ENCODE assay signal across 17 cellular contexts in genomic region chr1:163398980-163399379, GRCh38.
DNase-seq lines count a peak whose midpoint lies in the region; ATAC-seq, FAIRE-seq and TF ChIP-seq lines count a peak whose summit lies in the region.
"Had no signal": no experiment of that assay in that cellular context is flagged by ENCODE, and none has a peak within 500 bp of the region (broad histone marks: within the 10 kb centered on the region; RNA-seq: fewer than 3 reads in every experiment).

No MANE protein-coding gene starts in this region.

- H3K79me2 ChIP-seq in astrocyte (ENCODE audit: insufficient read depth, low read length), result no peaks in the 10 kb centered on the region

- H3K4me3 ChIP-seq in HUES6 (ENCODE audit: low read depth, low read length), result no peak overlapping the region
- H3K4me3 ChIP-seq in astrocyte (ENCODE audit: insufficient read depth, low read depth, low read length), result no peak overlapping the region
- no peak overlapping the region for H3K4me3 ChIP-seq in endodermal cell (ENCODE audit: low read length)
- no peak overlapping the region for H3K4me3 ChIP-seq in neuronal stem cell (ENCODE audit: low read length in 2 of 2)
- H3K4me3 ChIP-seq: GM23248 had no signal

- H3K27ac ChIP-seq in HUES6 (ENCODE audit: low read depth, low read length) (peak overlapping the region; percentile 83; the same call in 1 of the 2 replicates), astrocyte (ENCODE audit: low read depth, low read length) (no peak overlapping the region), endodermal cell (ENCODE audit: low read depth, low read length) (peak overlapping the region; percentile 93), neuronal stem cell (replicated peaks; ENCODE audit: low read length) (no peak overlapping the region)
- H3K27ac ChIP-seq: C4-2B, GM23248 had no signal

- H3K18ac ChIP-seq in neuronal stem cell (ENCODE audit: low read length), result peak overlapping the region; percentile 42

- no peak overlapping the region for H2BK5ac ChIP-seq in neuronal stem cell (ENCODE audit: low read length)

- H3K4ac ChIP-seq in neuronal stem cell (ENCODE audit: low read length), result no peak overlapping the region

- no peaks in the 10 kb centered on the region for H4K20me1 ChIP-seq in astrocyte (ENCODE audit: insufficient read depth, low read length)

- H3K27me3 ChIP-seq in HUES6 (ENCODE audit: control insufficient read depth, insufficient read depth, low read length) (no peaks in the 10 kb centered on the region), astrocyte (ENCODE audit: insufficient read depth, low read length) (no peaks in the 10 kb centered on the region), endodermal cell (ENCODE audit: control insufficient read depth, insufficient read depth, low read length, poor library complexity, severe bottlenecking) (no peaks in the 10 kb centered on the region), neuronal stem cell (ENCODE audit: control insufficient read depth in 3 of 3, insufficient read depth in 3 of 3, low read depth in 1 of 3, low read length in 3 of 3) (peaks cover 0 to 7% (median 0%) of the 10 kb centered on the region in 3 experiments)

- no peak overlapping the region for H4K91ac ChIP-seq in neuronal stem cell (ENCODE audit: low read depth, low read length, poor library complexity)

- no peaks in the 10 kb centered on the region for H3K4me1 Mint-ChIP-seq in astrocyte (ENCODE audit: low read depth, unreplicated experiment)
- peaks cover 6% of the 10 kb centered on the region for H3K4me1 Mint-ChIP-seq in endodermal cell
- H3K4me1 Mint-ChIP-seq: CD4-positive, alpha-beta memory T cell had no signal

- H3K9ac ChIP-seq in HUES6 (ENCODE audit: low read length), result no peak overlapping the region
- no peak overlapping the region for H3K9ac ChIP-seq in astrocyte (ENCODE audit: low read length)
- H3K9ac ChIP-seq in endodermal cell (ENCODE audit: extremely low read depth, low read length, poor library complexity, severe bottlenecking), result no peak overlapping the region
- no peak overlapping the region for H3K9ac ChIP-seq in neuronal stem cell (ENCODE audit: low read depth, low read length, poor library complexity)
- H3K9ac ChIP-seq: GM23248 had no signal

- no peak for TF ChIP-seq CTCF in astrocyte (IDR thresholded peaks at IDR 0.05; ENCODE audit: insufficient read depth, low read depth, low read length)
- no peak for TF ChIP-seq CTCF in endodermal cell (conservative IDR thresholded peaks at IDR 0.05)

- peaks cover 24% of the 10 kb centered on the region for H3K4me1 ChIP-seq in HUES6 (ENCODE audit: control insufficient read depth, insufficient read depth, low read length)
- H3K4me1 ChIP-seq in astrocyte (ENCODE audit: insufficient read depth, low read length), result no peaks in the 10 kb centered on the region
- no peaks in the 10 kb centered on the region for H3K4me1 ChIP-seq in endodermal cell (ENCODE audit: control insufficient read depth, insufficient read depth, low read length)
- H3K4me1 ChIP-seq in neuronal stem cell (ENCODE audit: control insufficient read depth in 2 of 2, insufficient read depth in 1 of 2, low read depth in 1 of 2, low read length in 2 of 2), result peaks cover 0 to 6% of the 10 kb centered on the region in 2 donors
- H3K4me1 ChIP-seq: BE2C had no signal

- no peak overlapping the region for H3K23ac ChIP-seq in neuronal stem cell (ENCODE audit: low read depth, low read length, poor library complexity)

- no peaks in the 10 kb centered on the region for H3K36me3 ChIP-seq in HUES6 (ENCODE audit: control insufficient read depth, insufficient read depth, low read length)
- no peaks in the 10 kb centered on the region for H3K36me3 ChIP-seq in astrocyte (ENCODE audit: insufficient read depth, low read length)
- H3K36me3 ChIP-seq in endodermal cell (ENCODE audit: control insufficient read depth, insufficient read depth, low read length), result no peaks in the 10 kb centered on the region
- no peaks in the 10 kb centered on the region for H3K36me3 ChIP-seq in neuronal stem cell (replicated peaks in 1 of 2; ENCODE audit: control insufficient read depth in 2 of 2, insufficient read depth in 2 of 2, low read length in 2 of 2)
- H3K36me3 ChIP-seq: BE2C had no signal

- no peak overlapping the region for H2BK15ac ChIP-seq in neuronal stem cell (ENCODE audit: low read length)

- H2AFZ ChIP-seq in astrocyte (ENCODE audit: low read depth, low read length) (no peak overlapping the region), neuronal stem cell (ENCODE audit: low read length) (no peak overlapping the region)
- H2AFZ ChIP-seq: GM23248 had no signal

- H2AK5ac ChIP-seq in neuronal stem cell (ENCODE audit: low read depth, low read length), result no peak overlapping the region

- H3K9me3 ChIP-seq in HUES6 (ENCODE audit: control insufficient read depth, insufficient read depth, low read depth, low read length), result no peaks in the 10 kb centered on the region
- H3K9me3 ChIP-seq in astrocyte (ENCODE audit: insufficient read depth, low read depth, low read length), result no peaks in the 10 kb centered on the region
- H3K9me3 ChIP-seq in endodermal cell (ENCODE audit: control insufficient read depth, low read length), result no peaks in the 10 kb centered on the region
- no peaks in the 10 kb centered on the region for H3K9me3 ChIP-seq in neuronal stem cell (replicated peaks in 1 of 2; ENCODE audit: control insufficient read depth in 2 of 2, insufficient read depth in 1 of 2, low read depth in 1 of 2, low read length in 2 of 2)
- H3K9me3 ChIP-seq: BE2C had no signal

- H3K36me3 Mint-ChIP-seq in astrocyte (ENCODE audit: low read depth, unreplicated experiment), result no peaks in the 10 kb centered on the region
- H3K36me3 Mint-ChIP-seq in endodermal cell (ENCODE audit: low read depth), result no peaks in the 10 kb centered on the region
- H3K36me3 Mint-ChIP-seq: CD4-positive, alpha-beta memory T cell had no signal

- H2BK120ac ChIP-seq in neuronal stem cell (ENCODE audit: low read depth, low read length), result no peak overlapping the region

- H3K14ac ChIP-seq in neuronal stem cell (ENCODE audit: low read length), result no peak overlapping the region

- H3K4me3 Mint-ChIP-seq in astrocyte (ENCODE audit: unreplicated experiment), result no peak overlapping the region
- H3K4me3 Mint-ChIP-seq in endodermal cell, result no peak overlapping the region
- H3K4me3 Mint-ChIP-seq: CD4-positive, alpha-beta memory T cell had no signal

- H2BK12ac ChIP-seq in neuronal stem cell (ENCODE audit: low read length), result no peak overlapping the region

- H3K9me3 Mint-ChIP-seq in astrocyte (ENCODE audit: unreplicated experiment) (no peaks in the 10 kb centered on the region), endodermal cell (no peaks in the 10 kb centered on the region)
- H3K9me3 Mint-ChIP-seq: H9 had no signal

- ATAC-seq in GM19467 (IDR thresholded peaks at IDR 0.05; ENCODE audit: unreplicated experiment) (no peak), GM21786 (IDR thresholded peaks at IDR 0.05; ENCODE audit: unreplicated experiment) (no peak)
- ATAC-seq: HepG2 had no signal

- H4K8ac ChIP-seq in neuronal stem cell (ENCODE audit: low read depth, low read length), result no peak overlapping the region

- H3K27ac Mint-ChIP-seq in astrocyte (ENCODE audit: unreplicated experiment) (peak overlapping the region; percentile 15), endodermal cell (no peak overlapping the region)

- DNase-seq in astrocyte (ENCODE audit: low read depth), result no peak
- DNase-seq in endodermal cell, result no peak
- DNase-seq in neuronal stem cell (ENCODE audit: low spot score), result no peak
- no peak for DNase-seq in NCI-H446 (lab: John Stamatoyannopoulos, UW)
- DNase-seq: BE2C; CD4-positive, alpha-beta memory T cell; DND-41; GDM1; GM23248; H9 had no signal

- FAIRE-seq in astrocyte (lab: Jason Lieb, UNC), result no peak
- FAIRE-seq: A204.1, GM12892, HepG2 had no signal

- H3K27me3 Mint-ChIP-seq in astrocyte (ENCODE audit: low read depth, unreplicated experiment), result peaks cover 12% of the 10 kb centered on the region
- peaks cover 2% of the 10 kb centered on the region for H3K27me3 Mint-ChIP-seq in endodermal cell (ENCODE audit: insufficient read depth)

- WGBS in endodermal cell (ENCODE audit: insufficient coverage in 1 of 2, insufficient read length in 1 of 2), 2 experiments, result 88 to 92% methylated on average over 3 to 5 of the region's 5 CpGs
- no CpG with 5 or more reads among the region's 5 CpGs for WGBS in neuronal stem cell (ENCODE audit: extremely low coverage in 2 of 2, insufficient read length in 2 of 2, insufficient replicate concordance in 1 of 2), 2 donors

- H3K4me2 ChIP-seq in astrocyte (ENCODE audit: low read length), result no peak overlapping the region
- no peak overlapping the region for H3K4me2 ChIP-seq in neuronal stem cell (ENCODE audit: insufficient read depth, low read length, poor library complexity, severe bottlenecking)

- H3K79me1 ChIP-seq in neuronal stem cell (ENCODE audit: low read depth, low read length), result no peaks in the 10 kb centered on the region

Comparison
In these comparisons a context has a peak if more than half of its experiments do, and no peak if none do; other contexts are left out.
1. H3K27ac ChIP-seq: peak in HUES6 (single experiment) and endodermal cell (single experiment); none in astrocyte (single experiment) and neuronal stem cell (single experiment).